8 cellular contexts compared by ENCODE assay signal in the genomic region with DNA sequence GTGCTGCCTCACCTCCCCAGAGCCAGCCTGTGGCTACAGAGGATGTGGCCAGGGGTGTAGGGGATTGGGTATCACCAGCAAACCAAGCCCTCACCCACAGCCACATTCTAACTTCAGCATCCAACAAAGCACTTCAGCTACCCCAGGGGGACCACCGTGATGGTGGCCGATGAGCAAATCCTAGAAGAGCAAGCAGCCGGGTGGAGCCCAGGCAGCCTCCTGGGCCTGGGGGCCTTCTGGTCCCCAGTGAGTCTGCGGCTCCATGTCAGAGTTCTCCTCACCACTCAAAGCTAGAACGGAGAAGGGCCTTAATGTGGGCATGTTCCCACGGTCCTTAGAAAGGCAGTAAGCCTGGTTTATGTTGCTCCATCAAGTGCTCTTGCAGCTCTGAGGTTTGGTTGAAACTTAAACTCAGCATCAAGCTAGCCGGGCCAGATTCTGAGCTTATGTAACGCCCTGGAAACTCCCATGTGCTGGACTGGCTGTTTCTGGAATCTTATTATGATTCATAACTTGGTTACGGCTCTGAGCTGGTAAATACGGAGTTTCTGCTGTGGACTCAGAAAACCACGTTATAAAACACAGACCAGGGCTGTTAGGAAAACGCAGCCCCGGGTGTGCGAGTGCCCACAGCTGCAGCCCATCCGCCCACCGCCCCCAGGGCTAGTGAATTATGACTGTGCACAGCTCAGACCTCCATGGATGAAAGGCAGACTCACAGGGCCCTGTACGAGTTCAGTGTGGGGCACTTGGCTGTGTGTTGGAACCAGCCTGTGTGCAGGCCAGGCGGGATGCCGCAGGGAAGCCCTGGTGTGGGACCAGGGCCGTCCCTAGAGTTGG.
DNase-seq lines count a peak whose midpoint lies in the region; ATAC-seq and TF ChIP-seq lines count a peak whose summit lies in the region.

No MANE protein-coding gene starts in this region.

- peak; percentile 65 for DNase-seq in GM10248 (ENCODE audit: extremely low spot score)
- peak; percentile 16 for DNase-seq in HK-2 (ENCODE audit: unreplicated experiment)
- peak; percentile 17 for DNase-seq in dermis blood vessel endothelial cell
- DNase-seq in ovary, result peak in 4 of 5 donors; percentile 35 to 71 (median 59)
- DNase-seq in GF-D8 (lab: John Stamatoyannopoulos, UW), result no peak
- DNase-seq in HAP-1 (ENCODE audit: low spot score in 2 of 2), result no peak
- DNase-seq in cerebellar cortex (ENCODE audit: low spot score), result no peak

- H3K4me1 ChIP-seq in ovary (ENCODE audit: insufficient read depth), result peaks cover 10% of the 10 kb centered on the region
- H3K4me1 ChIP-seq in HAP-1, result no peaks in the 10 kb centered on the region

- intact Hi-C loops in ovary (cut with DNase I), result loop anchor here in 1 of 4 donors (5.0 kb wide), 1 partner anchor 387 kb away; a partner anchor contains a TSS

- H3K36me3 ChIP-seq in ovary, result no peaks in the 10 kb centered on the region
- H3K36me3 ChIP-seq in HAP-1 (replicated peaks), result no peaks in the 10 kb centered on the region

- WGBS in ovary, 3 donors, result 20 to 26% (median 26%) methylated on average over 18 to 20 of the region's 20 CpGs

- H3K9me3 ChIP-seq in ovary (no peaks in the 10 kb centered on the region), HAP-1 (no peaks in the 10 kb centered on the region)

- TF ChIP-seq CTCF in GM10248 (IDR thresholded peaks at IDR 0.05; ENCODE audit: control extremely low read depth, extremely low read depth, low read depth, missing control alignments) (no peak), ovary (IDR thresholded peaks at IDR 0.05) (no peak)

- in situ Hi-C loops in HAP-1 (cut with MboI; ENCODE audit: low sequenced_read_pairs), result no loop called here

- H3K4me3 ChIP-seq in ovary (no peak overlapping the region), HAP-1 (no peak overlapping the region)

- TF ChIP-seq EP300 in ovary (IDR thresholded peaks at IDR 0.05), result no peak

- POLR2A ChIA-PET in GM10248 (lab: Yijun Ruan, JAX), result interaction anchor here (0.5 kb wide), 1 partner anchor 762 kb away, joined by 9 read pairs; no protein-coding TSS in a partner anchor

- no peaks in the 10 kb centered on the region for H3K27me3 ChIP-seq in ovary
- H3K27me3 ChIP-seq in HAP-1 (ENCODE audit: low read depth), result no peaks in the 10 kb centered on the region

- no peak for TF ChIP-seq POLR2A in ovary (IDR thresholded peaks at IDR 0.05)

- H3K27ac ChIP-seq in ovary, result peak overlapping the region; percentile 55 to 61

- CTCF ChIA-PET in GM10248 (lab: Yijun Ruan, JAX), result interaction anchor here (0.8 to 1.7 kb wide), 6 partner anchors 23 to 366 kb away, joined by 3 to 5 read pairs (median 4); no protein-coding TSS in a partner anchor

- ATAC-seq in GM21447 (IDR thresholded peaks at IDR 0.05; ENCODE audit: unreplicated experiment), result peak; percentile 72

Comparison
In these comparisons a context has a peak if more than half of its experiments do, and no peak if none do; other contexts are left out.
1. DNase-seq: peak in GM10248 (single experiment), HK-2 (single experiment), dermis blood vessel endothelial cell (single experiment) and ovary (4 of 5); none in GF-D8 (single experiment), HAP-1 (0 of 2) and cerebellar cortex (single experiment).